8 cellular contexts compared by ENCODE assay signal in the genomic region with DNA sequence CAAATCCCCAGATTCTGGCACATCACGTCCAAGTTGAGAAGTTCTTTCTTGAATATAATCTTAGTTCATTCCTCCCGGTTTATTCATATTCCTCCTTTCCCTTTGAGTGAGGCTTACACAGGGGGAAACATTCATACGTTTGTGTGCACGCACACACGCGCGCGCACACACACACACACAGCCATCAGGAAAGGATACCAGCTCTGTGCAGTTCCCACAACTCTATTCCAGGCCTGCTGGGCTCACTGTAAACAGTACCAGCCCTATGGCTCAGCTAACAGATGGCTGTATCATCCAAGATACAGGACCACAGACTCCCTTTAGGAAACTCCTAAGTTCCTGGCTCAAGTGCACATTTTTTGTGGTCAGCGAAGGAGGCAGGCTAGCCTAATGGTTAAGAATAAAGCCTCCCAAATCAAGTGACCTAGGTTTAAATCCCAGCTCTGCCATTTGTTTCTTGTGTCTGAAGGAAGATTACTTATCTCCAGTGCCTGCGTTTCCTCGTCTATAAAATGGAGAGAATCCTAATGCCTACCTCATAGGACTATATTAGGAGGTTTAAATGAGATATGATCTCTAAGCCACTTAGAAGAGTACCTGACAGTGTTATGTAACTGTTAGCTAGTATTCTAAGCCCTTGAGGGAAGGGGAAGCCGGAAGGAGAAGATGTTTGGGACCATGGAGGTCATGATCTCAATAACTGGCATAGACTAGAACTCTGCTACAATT. TPM values are rescaled to one million over a fixed set of nuclear protein-coding genes. Genes with fewer than 3 reads are reported as not detected.
DNase-seq lines count a peak whose midpoint lies in the region; ATAC-seq and TF ChIP-seq lines count a peak whose summit lies in the region.

No MANE protein-coding gene starts in this region.

- H3K27ac Mint-ChIP-seq in CD4-positive, alpha-beta T cell, result peak overlapping the region; percentile 89

- H3K4me1 Mint-ChIP-seq in CD4-positive, alpha-beta T cell (ENCODE audit: low read depth), result peaks cover 84% of the 10 kb centered on the region

- no peak for TF ChIP-seq CTCF in CD4-positive, alpha-beta T cell (IDR thresholded peaks at IDR 0.05)
- TF ChIP-seq CTCF in PC-9 (conservative IDR thresholded peaks at IDR 0.05) (no peak), osteoblast (IDR thresholded peaks at IDR 0.05; ENCODE audit: extremely low read depth, low read depth, low read length) (no peak)

- H3K27me3 ChIP-seq in CD4-positive, alpha-beta T cell (ENCODE audit: control insufficient read depth, insufficient read depth, low read length), result no peaks in the 10 kb centered on the region
- H3K27me3 ChIP-seq in PC-9 (ENCODE audit: insufficient read depth, low read depth), result no peaks in the 10 kb centered on the region
- no peaks in the 10 kb centered on the region for H3K27me3 ChIP-seq in duodenal mucosa (ENCODE audit: control insufficient read depth in 1 of 2, insufficient read depth in 2 of 2, low read length in 2 of 2)
- H3K27me3 ChIP-seq in osteoblast (ENCODE audit: insufficient read depth, low read length), result peaks cover 15% of the 10 kb centered on the region

- no peak for DNase-seq in CD4-positive, alpha-beta T cell
- DNase-seq in PC-9, result no peak
- DNase-seq in osteoblast (ENCODE audit: insufficient read length, low spot score, missing footprints), result peak; percentile 84
- DNase-seq in AG08396 (ENCODE audit: low spot score), result no peak
- no peak for DNase-seq in ureter (ENCODE audit: low spot score)
- no peak for DNase-seq in NCI-H2107 (lab: John Stamatoyannopoulos, UW)

- no peak for ATAC-seq in CD4-positive, alpha-beta T cell (ENCODE audit: poor library complexity)
- no peak for ATAC-seq in GM19395 (IDR thresholded peaks at IDR 0.05; ENCODE audit: unreplicated experiment)

- H3K9ac ChIP-seq in duodenal mucosa (ENCODE audit: low read depth in 1 of 2, low read length in 2 of 2), result peak overlapping the region; percentile 28 to 55

- H3K36me3 Mint-ChIP-seq in CD4-positive, alpha-beta T cell (ENCODE audit: low read depth), result peaks cover 75% of the 10 kb centered on the region

- peak overlapping the region; percentile 71 for H3K4me2 ChIP-seq in PC-9
- H3K4me2 ChIP-seq in osteoblast (ENCODE audit: insufficient read depth, low read length), result no peak overlapping the region

- H2AFZ ChIP-seq in PC-9, result no peak overlapping the region
- H2AFZ ChIP-seq in osteoblast (ENCODE audit: low read length), result no peak overlapping the region

- POLR2A ChIA-PET in CD4-positive, alpha-beta T cell (lab: Charles Lee), result interaction anchor here (0.6 to 13.5 kb wide), 13 partner anchors 11 to 907 kb away, joined by 3 to 168 read pairs (median 6); partner anchors contain the start of genes BYSL, CCND3, MED20 and TOMM6
- POLR2A ChIA-PET in PC-9 (lab: Charles Lee; ENCODE audit: unreplicated experiment), result interaction anchor here (0.6 kb wide), 1 partner anchor 116 kb away, joined by 3 read pairs; no protein-coding TSS in a partner anchor

- no peaks in the 10 kb centered on the region for H3K9me2 ChIP-seq in PC-9 (ENCODE audit: insufficient read depth)

- H3K4me1 ChIP-seq in PC-9 (replicated peaks; ENCODE audit: insufficient read depth) (peaks cover 57% of the 10 kb centered on the region), duodenal mucosa (ENCODE audit: control insufficient read depth in 1 of 2, insufficient read depth in 2 of 2, low read length in 2 of 2) (peaks cover 51 to 65% of the 10 kb centered on the region in 2 donors), osteoblast (ENCODE audit: insufficient read depth, low read length) (peaks cover 26% of the 10 kb centered on the region)

- H4K20me1 ChIP-seq in PC-9 (ENCODE audit: insufficient read depth) (no peaks in the 10 kb centered on the region), osteoblast (ENCODE audit: insufficient read depth, low read length) (no peaks in the 10 kb centered on the region)

- H3K27ac ChIP-seq in CD4-positive, alpha-beta T cell (ENCODE audit: low read depth, low read length), result peak overlapping the region; percentile 85
- H3K27ac ChIP-seq in PC-9, result 0 out of 2 replicates have a peak overlapping the region, but pooled peaks have one; percentile 48
- H3K27ac ChIP-seq in duodenal mucosa (ENCODE audit: low read depth, low read length), result peak overlapping the region; percentile 22
- H3K27ac ChIP-seq in osteoblast (ENCODE audit: low read depth, low read length), result no peak overlapping the region

- no peaks in the 10 kb centered on the region for H3K36me3 ChIP-seq in PC-9 (ENCODE audit: low read depth)
- H3K36me3 ChIP-seq in duodenal mucosa (ENCODE audit: control insufficient read depth in 1 of 2, insufficient read depth in 2 of 2, low read length in 2 of 2), result no peaks in the 10 kb centered on the region
- H3K36me3 ChIP-seq in osteoblast (ENCODE audit: insufficient read depth, low read length), result no peaks in the 10 kb centered on the region

- no peaks in the 10 kb centered on the region for H3K9me3 Mint-ChIP-seq in CD4-positive, alpha-beta T cell

- intact Hi-C loops in CD4-positive, alpha-beta T cell (cut with DNase I, micrococcal nuclease), result loop anchor here in 1 of 2 experiments (10.0 kb wide), 1 partner anchor 168 kb away; the partner anchor contains the start of gene MRPS10
- intact Hi-C loops in PC-9 (cut with micrococcal nuclease; ENCODE audit: unreplicated experiment), result no loop called here

- H3K27me3 Mint-ChIP-seq in CD4-positive, alpha-beta T cell, result no peaks in the 10 kb centered on the region

- H3K4me3 ChIP-seq in PC-9, result no peak overlapping the region; the same call in 1 of the 2 replicates
- peak overlapping the region; percentile 74 to 81 for H3K4me3 ChIP-seq in duodenal mucosa (ENCODE audit: low read depth in 1 of 2, low read length in 2 of 2)
- H3K4me3 ChIP-seq in osteoblast (ENCODE audit: insufficient read depth, low read length), result no peak overlapping the region

- H3K79me2 ChIP-seq in PC-9 (ENCODE audit: low read depth) (peaks cover 9% of the 10 kb centered on the region; the same call in 1 of the 2 replicates), osteoblast (ENCODE audit: insufficient read depth, low read length) (peaks cover 3% of the 10 kb centered on the region)

- peak overlapping the region; percentile 96 for H3K4me3 Mint-ChIP-seq in CD4-positive, alpha-beta T cell

- CTCF ChIA-PET in CD4-positive, alpha-beta T cell (lab: Charles Lee), result interaction anchor here (0.6 to 9.9 kb wide), 8 partner anchors 13 to 260 kb away, joined by 3 to 75 read pairs (median 6); partner anchors contain the start of genes BYSL, MED20 and TOMM6
- CTCF ChIA-PET in PC-9 (lab: Charles Lee), result no interaction called here

- no TSS peak for BruUV-seq in PC-9 (replicated peaks; lab: Mats Ljungman, UMichigan)

- no peaks in the 10 kb centered on the region for H3K9me3 ChIP-seq in CD4-positive, alpha-beta T cell (ENCODE audit: control insufficient read depth, low read length)
- H3K9me3 ChIP-seq in PC-9 (ENCODE audit: insufficient read depth, low read depth), result no peaks in the 10 kb centered on the region
- no peaks in the 10 kb centered on the region for H3K9me3 ChIP-seq in duodenal mucosa (ENCODE audit: control insufficient read depth in 1 of 2, low read length in 2 of 2)
- no peaks in the 10 kb centered on the region for H3K9me3 ChIP-seq in osteoblast (ENCODE audit: low read depth, low read length)

- peaks cover 36% of the 10 kb centered on the region; the same call in 1 of the 2 replicates for H3F3A ChIP-seq in PC-9 (ENCODE audit: insufficient read depth, low read depth)

RNA-seq across cellular contexts. Expression of gene TAF8, which starts 3.7 kb away (rescaled TPM):
- 10 to 100 TPM; 30.1 to 34.7 TPM for total RNA-seq in CD4-positive, alpha-beta T cell
- total RNA-seq in PC-9 (2021), result 35.6 and 38.4 TPM in 2 replicates
- total RNA-seq in osteoblast, result 16.3 and 16.5 TPM in 2 replicates
- total RNA-seq in ureter, result 34.2 TPM

Comparison
In these comparisons a context has a peak if more than half of its experiments do, and no peak if none do; other contexts are left out.
1. H3K4me3 ChIP-seq: peak in duodenal mucosa (2 of 2); none in PC-9 (single experiment) and osteoblast (single experiment).